Comparison of ENCODE assay signal across 12 cellular contexts in the genomic region with DNA sequence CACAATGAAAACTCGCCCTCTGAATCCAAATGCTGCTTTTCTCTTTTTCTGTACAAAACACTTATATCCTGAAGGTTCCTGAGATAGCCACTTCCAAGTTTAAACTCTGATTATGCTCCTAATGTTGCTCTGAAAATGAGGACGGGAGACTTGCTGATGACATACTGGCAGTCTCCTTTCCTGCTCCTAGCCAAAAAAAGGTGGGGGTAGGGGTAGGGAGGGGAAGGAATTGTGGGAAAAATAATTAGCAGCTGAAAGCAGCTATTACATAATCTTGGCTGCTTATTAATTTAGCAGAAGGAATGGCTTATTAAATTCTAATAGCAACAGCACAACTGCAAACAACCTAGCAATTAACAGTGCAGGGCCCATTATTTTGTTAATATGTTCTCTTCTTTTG. TPM values are rescaled to one million over a fixed set of nuclear protein-coding genes. Genes with fewer than 3 reads are reported as not detected.
A peak's percentile ranks its signal among the peaks of the same experiment; 100 is the strongest.
DNase-seq lines count a peak whose midpoint lies in the region; ATAC-seq, FAIRE-seq and TF ChIP-seq lines count a peak whose summit lies in the region.
"Had no signal": no experiment of that assay in that cellular context is flagged by ENCODE, and none has a peak within 500 bp of the region (broad histone marks: within the 10 kb centered on the region; RNA-seq: fewer than 3 reads in every experiment).

No MANE protein-coding gene starts in this region.

- ATAC-seq in naive B cell (ENCODE audit: low read depth in 2 of 2) = no peak
- ATAC-seq in T-helper 17 cell = no peak
- ATAC-seq in HG03039 (IDR thresholded peaks at IDR 0.05; ENCODE audit: unreplicated experiment) = no peak
- ATAC-seq: activated CD8-positive, alpha-beta memory T cell treated with anti-CD3 and anti-CD28 coated beads, Interleukin-2, amount 10 ng/mL, durations not matched to agents 7 days and 5 days; body of pancreas had no signal

- H3K9ac ChIP-seq in BLaER1 = peak overlapping the region; percentile 81

- FAIRE-seq in small intestine (lab: Jason Lieb, UNC) = no peak

- 36 to 53% (median 41%) methylated on average over 2 of the region's 2 CpGs for WGBS in small intestine, 3 donors

- DNase-seq in GM12865 (ENCODE audit: low read depth) (no peak), naive B cell (no peak), T-helper 17 cell (no peak), small intestine (no peak)
- no peak for DNase-seq in activated CD4-positive, alpha-beta T cell treated with anti-CD3 and anti-CD28 coated beads for 4 hours
- DNase-seq: activated CD8-positive, alpha-beta memory T cell treated with anti-CD3 and anti-CD28 coated beads, Interleukin-2, amount 10 ng/mL, durations not matched to agents 7 days and 5 days; body of pancreas; IMR-90; NCI-H2227 treated with DMSO at 0.1 percent for 48 hours had no signal

- peaks cover 6% of the 10 kb centered on the region; the same call in 1 of the 2 replicates for H3K9me3 ChIP-seq in BLaER1
- H3K9me3 ChIP-seq in T-helper 17 cell (ENCODE audit: control insufficient read depth, low read length, poor library complexity, severe bottlenecking) = no peaks in the 10 kb centered on the region
- no peaks in the 10 kb centered on the region for H3K9me3 ChIP-seq in small intestine (ENCODE audit: control insufficient read depth, low read depth)
- H3K9me3 ChIP-seq: body of pancreas had no signal

- H3K4me3 Mint-ChIP-seq in naive B cell (peak overlapping the region; percentile 80 to 98 (median 97)), T-helper 17 cell (no peak overlapping the region)
- H3K4me3 Mint-ChIP-seq: activated CD8-positive, alpha-beta memory T cell treated with anti-CD3 and anti-CD28 coated beads, Interleukin-2, amount 10 ng/mL, durations not matched to agents 7 days and 5 days had no signal

- H3K4me3 ChIP-seq in BLaER1 (peak overlapping the region; percentile 74; the same call in 1 of the 2 replicates), GM12865 (ENCODE audit: low read depth, low read length) (peak overlapping the region; percentile 52), small intestine (ENCODE audit: low read depth in 1 of 2, low read length in 2 of 2) (no peak overlapping the region)
- H3K4me3 ChIP-seq: body of pancreas had no signal

- H3K27me3 Mint-ChIP-seq in naive B cell (no peaks in the 10 kb centered on the region), T-helper 17 cell (no peaks in the 10 kb centered on the region)

- H3K4me1 Mint-ChIP-seq in naive B cell = peaks cover 0 to 27% (median 14%) of the 10 kb centered on the region in 3 donors
- peaks cover 5% of the 10 kb centered on the region for H3K4me1 Mint-ChIP-seq in T-helper 17 cell

- H3K27ac ChIP-seq in BLaER1 (peak overlapping the region; percentile 87), VCaP (peak overlapping the region; percentile 83), small intestine (ENCODE audit: low read depth in 1 of 2, low read length in 1 of 2) (no peak overlapping the region)

- peaks cover 81% of the 10 kb centered on the region for H3K27me3 ChIP-seq in BLaER1
- H3K27me3 ChIP-seq in small intestine (ENCODE audit: control insufficient read depth in 2 of 2, insufficient read depth in 2 of 2, low read length in 2 of 2) = no peaks in the 10 kb centered on the region
- H3K27me3 ChIP-seq: body of pancreas had no signal

- peaks cover 38% of the 10 kb centered on the region for H4K20me1 ChIP-seq in BLaER1

- H3K9me3 Mint-ChIP-seq in naive B cell = no peaks in the 10 kb centered on the region

- H3K36me3 ChIP-seq in BLaER1 (no peaks in the 10 kb centered on the region), small intestine (ENCODE audit: control insufficient read depth in 2 of 2, insufficient read depth in 2 of 2, low read length in 2 of 2) (no peaks in the 10 kb centered on the region)

- peak overlapping the region; percentile 85 for H3K4me2 ChIP-seq in BLaER1

- peak overlapping the region; percentile 98 to 99 (median 99) for H3K27ac Mint-ChIP-seq in naive B cell
- no peak overlapping the region for H3K27ac Mint-ChIP-seq in T-helper 17 cell
- H3K27ac Mint-ChIP-seq: activated CD8-positive, alpha-beta memory T cell treated with anti-CD3 and anti-CD28 coated beads, Interleukin-2, amount 10 ng/mL, durations not matched to agents 7 days and 5 days had no signal

- peaks cover under 1 to 5% of the 10 kb centered on the region in 2 donors for H3K36me3 Mint-ChIP-seq in naive B cell
- no peaks in the 10 kb centered on the region for H3K36me3 Mint-ChIP-seq in T-helper 17 cell (ENCODE audit: low read depth)

- TF ChIP-seq CTCF in GM12865 (IDR thresholded peaks at IDR 0.05; ENCODE audit: insufficient read depth, low read depth, low read length, missing control alignments) = no peak
- no peak for TF ChIP-seq CTCF in VCaP (conservative IDR thresholded peaks at IDR 0.05)

- H3K4me1 ChIP-seq in BLaER1 = peaks cover 16% of the 10 kb centered on the region; the same call in 1 of the 2 replicates
- no peaks in the 10 kb centered on the region for H3K4me1 ChIP-seq in small intestine (ENCODE audit: control insufficient read depth in 2 of 2, insufficient read depth in 1 of 2, low read depth in 1 of 2, low read length in 1 of 2)
- H3K4me1 ChIP-seq: body of pancreas had no signal

RNA-seq across cellular contexts. Expression of a gene that starts 2.0 kb away (rescaled TPM):
- polyA plus RNA-seq in naive B cell (ENCODE audit: low read depth in 6 of 6) (100 to 1,000 TPM in 2 of 6 donors, 10 to 100 TPM in 4; 78.8 to 122 (median 96.5) TPM), small intestine (10 to 100 TPM in 1 of 3 donors, 1 to 10 TPM in 2; 8.6 to 19.1 (median 9.8) TPM)
- total RNA-seq in T-helper 17 cell = 10 to 100 TPM; 27.0 to 33.3 TPM

Comparison
In these comparisons a context has a peak if more than half of its experiments do, and no peak if none do; other contexts are left out.
1. H3K27ac ChIP-seq: peak in BLaER1 (single experiment) and VCaP (single experiment); none in small intestine (0 of 2).
2. H3K4me3 ChIP-seq: peak in BLaER1 (single experiment) and GM12865 (single experiment); none in small intestine (0 of 2).